Comparison of ENCODE assay signal across 2 cellular contexts in genomic region chr17:28396635-28397239, GRCh38.
TF ChIP-seq lines count a peak whose summit lies in the region.

No MANE protein-coding gene starts in this region.

TF ChIP-seq in GM23338, 12 proteins besides CTCF, POLR2A, EP300 and RAD21:
- TF ChIP-seq JUNB (IDR thresholded peaks at IDR 0.05; ENCODE audit: unreplicated experiment): no peak
- no peak for TF ChIP-seq REST (IDR thresholded peaks at IDR 0.05; ENCODE audit: unreplicated experiment)
- TF ChIP-seq ZNF114 (CRISPR knock-in tag; IDR thresholded peaks at IDR 0.05): no peak
- no peak for TF ChIP-seq ZNF462 (CRISPR knock-in tag; IDR thresholded peaks at IDR 0.05)
- no peak for TF ChIP-seq EZH2phosphoT487 (IDR thresholded peaks at IDR 0.05; ENCODE audit: unreplicated experiment)
- TF ChIP-seq ETS1 (IDR thresholded peaks at IDR 0.05): no peak
- no peak for TF ChIP-seq ZNF331 (CRISPR knock-in tag; IDR thresholded peaks at IDR 0.05; ENCODE audit: low read depth)
- no peak for TF ChIP-seq EZH2 (IDR thresholded peaks at IDR 0.05; ENCODE audit: low read depth, unreplicated experiment)
- no peak for TF ChIP-seq NANOG (IDR thresholded peaks at IDR 0.05; ENCODE audit: borderline replicate concordance)
- TF ChIP-seq CREB1 (CRISPR knock-in tag; IDR thresholded peaks at IDR 0.05; ENCODE audit: low read depth): no peak
- TF ChIP-seq POLR2AphosphoS5 (IDR thresholded peaks at IDR 0.05; ENCODE audit: low read depth): no peak
- TF ChIP-seq STAT1 (IDR thresholded peaks at IDR 0.05; ENCODE audit: unreplicated experiment): no peak

TF ChIP-seq in GM12878, 131 proteins besides CTCF, POLR2A, EP300 and RAD21:
- TF ChIP-seq ZNF622 (IDR thresholded peaks at IDR 0.05): no peak
- no peak for TF ChIP-seq ZNF274 (IDR thresholded peaks at IDR 0.05; ENCODE audit: insufficient read depth, insufficient read length)
- TF ChIP-seq SPI1 (IDR thresholded peaks at IDR 0.05; ENCODE audit: borderline replicate concordance, insufficient read depth, low read depth, low read length): no peak
- no peak for TF ChIP-seq IKZF1 (conservative IDR thresholded peaks at IDR 0.05)
- no peak for TF ChIP-seq JUND (IDR thresholded peaks at IDR 0.05; ENCODE audit: low read depth, low read length)
- no peak for TF ChIP-seq MEF2A (IDR thresholded peaks at IDR 0.05; ENCODE audit: insufficient read depth, low read depth, low read length)
- TF ChIP-seq DPF2 (IDR thresholded peaks at IDR 0.05): no peak
